ENCODE assay signal across 12 cellular contexts in genomic region chr10:121187375-121187774, GRCh38.
"Had no signal": no experiment of that assay in that cellular context is flagged by ENCODE, and none has a peak within 500 bp of the region (broad histone marks: within the 10 kb centered on the region; RNA-seq: fewer than 3 reads in every experiment).

No MANE protein-coding gene starts in this region.

- H3K9me3 ChIP-seq: breast epithelium, thyroid gland had no signal

- H3K4me3 ChIP-seq: breast epithelium, lung, thyroid gland had no signal

- H3K4me1 ChIP-seq: breast epithelium, thyroid gland had no signal

- FAIRE-seq: urothelium cell line had no signal

- DNase-seq: activated B cell treated with CpG ODN at 0.5 μM for 24 hours; activated CD4-positive, alpha-beta T cell treated with anti-CD3 and anti-CD28 coated beads, Interleukin-2, amount 10 ng/mL, durations not matched to agents 24 days and 14 days; activated CD8-positive, alpha-beta memory T cell treated with anti-CD3 and anti-CD28 coated beads, Interleukin-2, amount 50 U/mL, for 4 hours; activated CD8-positive, alpha-beta T cell treated with anti-CD3 and anti-CD28 coated beads, Interleukin-2, amount 10 ng/mL, durations not matched to agents 7 days and 5 days; activated effector memory CD4-positive, alpha-beta T cell treated with anti-CD3 and anti-CD28 coated beads, Interleukin-2, amount 50 U/mL, for 16 hours; activated T-cell treated with anti-CD3 and anti-CD28 coated beads, Interleukin-2, amount 50 U/mL, for 48 hours; foreskin fibroblast; stimulated activated CD4-positive, alpha-beta T cell treated with anti-CD3 and anti-CD28 coated beads, Interleukin-1b, Interleukin-23, amount 100 ng/mL, for 48 hours had no signal

- H3K36me3 ChIP-seq: breast epithelium, thyroid gland had no signal

- H3K27me3 ChIP-seq: breast epithelium, thyroid gland had no signal

- H3K27ac ChIP-seq: breast epithelium, thyroid gland had no signal
